In genomic region chr1:153510984-153511410, GRCh38 we compare ENCODE assay signal across 8 cellular contexts. TPM values are rescaled to one million over a fixed set of nuclear protein-coding genes. Genes with fewer than 3 reads are reported as not detected.
DNase-seq lines count a peak whose midpoint lies in the region; ATAC-seq, FAIRE-seq and TF ChIP-seq lines count a peak whose summit lies in the region.

No MANE protein-coding gene starts in this region.

- peaks cover 47% of the 10 kb centered on the region for H3K4me1 Mint-ChIP-seq in CD14-positive monocyte
- peaks cover 36% of the 10 kb centered on the region for H3K4me1 Mint-ChIP-seq in activated CD4-positive, alpha-beta T cell treated with anti-CD3 and anti-CD28 coated beads, Interleukin-2, amount 10 ng/mL, durations not matched to agents 7 days and 5 days

- FAIRE-seq in H54 (lab: Jason Lieb, UNC), result no peak

- intact Hi-C loops in CD14-positive monocyte (cut with micrococcal nuclease), result loop anchor here (1.0 to 10.0 kb wide), 7 partner anchors 36 to 476 kb away; partner anchors contain the start of genes RAB13 (in 1 of the 2), S100A14 (in 1 of the 2), S100A2 (in 1 of the 2) and S100A3 (in 1 of the 2)
- intact Hi-C loops in lower lobe of right lung (cut with DNase I), result loop anchor here (10.0 kb wide), 1 partner anchor 54 kb away; the partner anchor contains the start of gene S100A2

- peak overlapping the region in 1 of 7 donors; percentile 18 for H3K27ac Mint-ChIP-seq in CD14-positive monocyte
- peak overlapping the region; percentile 38 for H3K27ac Mint-ChIP-seq in activated CD4-positive, alpha-beta T cell treated with anti-CD3 and anti-CD28 coated beads, Interleukin-2, amount 10 ng/mL, durations not matched to agents 7 days and 5 days

- H3K4me1 ChIP-seq in HEK293 (ENCODE audit: control insufficient read depth, insufficient read depth, low read length), result no peaks in the 10 kb centered on the region
- peaks cover 18% of the 10 kb centered on the region for H3K4me1 ChIP-seq in lower lobe of right lung

- TF ChIP-seq CTCF in CD14-positive monocyte (IDR thresholded peaks at IDR 0.05) (peak; percentile 88), HEK293 (tag by site-specific recombination; IDR thresholded peaks at IDR 0.05) (peak; percentile 86), coronary artery (IDR thresholded peaks at IDR 0.05) (peak; percentile 74), lower lobe of right lung (IDR thresholded peaks at IDR 0.05) (peak; percentile 93)

- H3K27me3 ChIP-seq in lower lobe of right lung (ENCODE audit: low read depth), result no peaks in the 10 kb centered on the region

- POLR2A ChIA-PET in HEK293 (lab: Yijun Ruan, JAX), result interaction anchor here (0.8 to 1.6 kb wide), 6 partner anchors 55 to 479 kb away, joined by 3 to 8 read pairs (median 4); partner anchors contain the start of genes CHTOP, RPS27 and S100A13
- POLR2A ChIA-PET in activated CD4-positive, alpha-beta T cell treated with anti-CD3 and anti-CD28 coated beads, Interleukin-2, amount 10 ng/mL, durations not matched to agents 7 days and 5 days (lab: Charles Lee), result no interaction called here

- no peak overlapping the region for H3K4me3 ChIP-seq in HEK293 (ENCODE audit: low read depth, low read length)
- no peak overlapping the region for H3K4me3 ChIP-seq in coronary artery
- no peak overlapping the region for H3K4me3 ChIP-seq in lower lobe of right lung

- no peak overlapping the region for H3K27ac ChIP-seq in HEK293 (ENCODE audit: extremely low read depth, low read depth, low read length)
- no peak overlapping the region for H3K27ac ChIP-seq in coronary artery
- H3K27ac ChIP-seq in lower lobe of right lung, result no peak overlapping the region

- H3K27me3 Mint-ChIP-seq in CD14-positive monocyte (ENCODE audit: low read depth in 3 of 3), result peaks cover 0 to 9% (median 3%) of the 10 kb centered on the region in 3 donors
- no peaks in the 10 kb centered on the region for H3K27me3 Mint-ChIP-seq in activated CD4-positive, alpha-beta T cell treated with anti-CD3 and anti-CD28 coated beads, Interleukin-2, amount 10 ng/mL, durations not matched to agents 7 days and 5 days

- H3K9me3 Mint-ChIP-seq in CD14-positive monocyte, result no peaks in the 10 kb centered on the region
- H3K9me3 Mint-ChIP-seq in activated CD4-positive, alpha-beta T cell treated with anti-CD3 and anti-CD28 coated beads, Interleukin-2, amount 10 ng/mL, durations not matched to agents 7 days and 5 days, result no peaks in the 10 kb centered on the region

- CTCF ChIA-PET in HEK293 (lab: Yijun Ruan, JAX), result interaction anchor here (0.6 to 7.1 kb wide), 60 partner anchors 9 to 1066 kb away, joined by 3 to 148 read pairs (median 4); partner anchors contain the start of genes RAB13, S100A1, S100A13 and S100A2
- CTCF ChIA-PET in activated CD4-positive, alpha-beta T cell treated with anti-CD3 and anti-CD28 coated beads, Interleukin-2, amount 10 ng/mL, durations not matched to agents 7 days and 5 days (lab: Charles Lee), result interaction anchor here (0.7 to 4.9 kb wide), 20 partner anchors 9 to 271 kb away, joined by 3 to 38 read pairs (median 4); partner anchors contain the start of genes CHTOP, S100A2, S100A4 and S100A5

- TF ChIP-seq POLR2A in H54 (IDR thresholded peaks at IDR 0.05; ENCODE audit: low read depth, low read length), result no peak

- peak; percentile 85 to 89 for ATAC-seq in lower lobe of right lung

- H3K36me3 ChIP-seq in HEK293 (ENCODE audit: control insufficient read depth in 2 of 2, insufficient read depth in 1 of 2, low read length in 2 of 2) (no peaks in the 10 kb centered on the region), lower lobe of right lung (no peaks in the 10 kb centered on the region)

- H3K36me3 Mint-ChIP-seq in CD14-positive monocyte, result no peaks in the 10 kb centered on the region
- H3K36me3 Mint-ChIP-seq in activated CD4-positive, alpha-beta T cell treated with anti-CD3 and anti-CD28 coated beads, Interleukin-2, amount 10 ng/mL, durations not matched to agents 7 days and 5 days (ENCODE audit: low read depth), result no peaks in the 10 kb centered on the region

- H3K4me3 Mint-ChIP-seq in CD14-positive monocyte, result no peak overlapping the region
- no peak overlapping the region for H3K4me3 Mint-ChIP-seq in activated CD4-positive, alpha-beta T cell treated with anti-CD3 and anti-CD28 coated beads, Interleukin-2, amount 10 ng/mL, durations not matched to agents 7 days and 5 days

- DNase-seq in CD14-positive monocyte (ENCODE audit: low spot score) (peak; percentile 72), NCI-H526 treated with DMSO at 0.1 percent for 48 hours (lab: John Stamatoyannopoulos, UW) (peak; percentile 87), coronary artery (ENCODE audit: low spot score) (no peak), lower lobe of right lung (peak; percentile 87), H54 (ENCODE audit: insufficient read length, low spot score) (no peak)
- peak; percentile 84 for DNase-seq in activated CD4-positive, alpha-beta T cell treated with anti-CD3 and anti-CD28 coated beads, Interleukin-2, amount 10 ng/mL, durations not matched to agents 7 days and 5 days
- DNase-seq in stimulated activated CD8-positive, alpha-beta memory T cell treated with anti-CD3 and anti-CD28 coated beads, Interleukin-12 subunit alpha, Interleukin-12 subunit beta, amount 100 ng/mL, for 4 hours (ENCODE audit: low read depth), result peak; percentile 57

- no peaks in the 10 kb centered on the region for H3K9me3 ChIP-seq in HEK293 (ENCODE audit: control insufficient read depth, insufficient read depth, low read depth, low read length)
- H3K9me3 ChIP-seq in lower lobe of right lung, result no peaks in the 10 kb centered on the region

TF ChIP-seq in HEK293, 187 proteins besides CTCF, POLR2A, EP300 and RAD21 (continues in another document):
- TF ChIP-seq HIC1 (tag by site-specific recombination; IDR thresholded peaks at IDR 0.05), result peak; percentile 35; the same call in 1 of the 2 replicates
- TF ChIP-seq ZNF692 (tag by site-specific recombination; IDR thresholded peaks at IDR 0.05), result 0 out of 2 replicates have a peak, but pooled peaks have one; percentile 62
- no peak for TF ChIP-seq ELK4 (IDR thresholded peaks at IDR 0.05; ENCODE audit: borderline replicate concordance, low read depth, low read length)
- peak; percentile 58; the same call in 1 of the 2 replicates for TF ChIP-seq ZSCAN30 (tag by site-specific recombination; IDR thresholded peaks at IDR 0.05)
- peak; percentile 40; the same call in 1 of the 2 replicates for TF ChIP-seq SP7 (tag by site-specific recombination; IDR thresholded peaks at IDR 0.05)

RNA-seq across cellular contexts. Expression of gene S100A6, which starts 24.8 kb away (rescaled TPM):
- 1,000 to 10,000 TPM; 4,414 to 5,004 TPM for polyA plus RNA-seq in CD14-positive monocyte
- total RNA-seq in activated CD4-positive, alpha-beta T cell treated with anti-CD3 and anti-CD28 coated beads, Interleukin-2, amount 10 ng/mL, durations not matched to agents 7 days and 5 days, result 100 to 1,000 TPM; 444 to 557 TPM
- total RNA-seq in lower lobe of right lung, result 1,109 TPM

RNA-seq across cellular contexts. Expression of gene S100A5, which starts 29.7 kb away (rescaled TPM):
- polyA plus RNA-seq in CD14-positive monocyte, result 1 to 10 TPM in 1 of 2 donors, not detected in 1; 1.4 TPM
- 1 to 10 TPM; 3.0 to 3.8 TPM for total RNA-seq in activated CD4-positive, alpha-beta T cell treated with anti-CD3 and anti-CD28 coated beads, Interleukin-2, amount 10 ng/mL, durations not matched to agents 7 days and 5 days
- not detected for total RNA-seq in lower lobe of right lung

RNA-seq across cellular contexts. Expression of gene S100A4, which starts 34.6 kb away (rescaled TPM):
- polyA plus RNA-seq in CD14-positive monocyte, result 1,000 to 10,000 TPM; 6,092 to 7,344 TPM
- 100 to 1,000 TPM; 678 to 905 TPM for total RNA-seq in activated CD4-positive, alpha-beta T cell treated with anti-CD3 and anti-CD28 coated beads, Interleukin-2, amount 10 ng/mL, durations not matched to agents 7 days and 5 days
- 600 TPM for total RNA-seq in lower lobe of right lung

RNA-seq across cellular contexts. Expression of gene S100A3, which starts 38.1 kb away (rescaled TPM):
- polyA plus RNA-seq in CD14-positive monocyte, result under 1 TPM in 1 of 2 donors, not detected in 1; 0.54 TPM
- not detected for total RNA-seq in activated CD4-positive, alpha-beta T cell treated with anti-CD3 and anti-CD28 coated beads, Interleukin-2, amount 10 ng/mL, durations not matched to agents 7 days and 5 days
- total RNA-seq in lower lobe of right lung, result 4.5 TPM

RNA-seq across cellular contexts. Expression of gene S100A7, which starts 50.5 kb away (rescaled TPM):
- polyA plus RNA-seq in CD14-positive monocyte, result not detected
- not detected for total RNA-seq in activated CD4-positive, alpha-beta T cell treated with anti-CD3 and anti-CD28 coated beads, Interleukin-2, amount 10 ng/mL, durations not matched to agents 7 days and 5 days
- not detected for total RNA-seq in lower lobe of right lung

Comparison
In these comparisons a context has a peak if more than half of its experiments do, and no peak if none do; other contexts are left out.
1. DNase-seq: peak in CD14-positive monocyte (single experiment), NCI-H526 treated with DMSO at 0.1 percent for 48 hours (single experiment), activated CD4-positive, alpha-beta T cell treated with anti-CD3 and anti-CD28 coated beads, Interleukin-2, amount 10 ng/mL, durations not matched to agents 7 days and 5 days (single experiment), lower lobe of right lung (single experiment) and stimulated activated CD8-positive, alpha-beta memory T cell treated with anti-CD3 and anti-CD28 coated beads, Interleukin-12 subunit alpha, Interleukin-12 subunit beta, amount 100 ng/mL, for 4 hours (single experiment); none in coronary artery (single experiment) and H54 (single experiment).
2. Peak in every context shown above with its lines, with median percentiles within 50 percentile points of each other: CTCF ChIP-seq.